Comparison of ENCODE assay signal across 30 cellular contexts in genomic region chr15:99291643-99292042, GRCh38.
"Had no signal": no experiment of that assay in that cellular context is flagged by ENCODE, and none has a peak within 500 bp of the region (broad histone marks: within the 10 kb centered on the region; RNA-seq: fewer than 3 reads in every experiment).

No MANE protein-coding gene starts in this region.

- H3K36me3 ChIP-seq: neutrophil, pancreas, uterus had no signal

- H3K9me3 ChIP-seq: neutrophil, pancreas, psoas muscle, suprapubic skin, testis, tibial artery, transverse colon, upper lobe of right lung, uterus had no signal

- H3K27me3 Mint-ChIP-seq: naive thymus-derived CD8-positive, alpha-beta T cell; natural killer cell treated with Interleukin-12 subunit alpha and Interleukin-12 subunit beta and Interleukin-15 and Interleukin-18, amount 100 ng/mL, for 72 hours; stimulated activated memory B cell treated with anti-CD40 and anti-IgM and Interleukin-4, amounts not matched to agents 10 μg/mL and 1 μg/mL and 100 μg/mL, for 72 hours; stimulated activated naive CD8-positive, alpha-beta T cell treated with anti-CD3 and anti-CD28 coated beads, Interleukin-15, amount 100 ng/mL, for 72 hours; type B pancreatic cell had no signal

- H3K4me3 ChIP-seq: pancreas, psoas muscle, skin epidermis, smooth muscle cell, spleen, suprapubic skin, testis, tibial artery, transverse colon, upper lobe of right lung, uterus had no signal

- H3K27ac ChIP-seq: neutrophil, pancreas, psoas muscle, skin epidermis, spleen, suprapubic skin, testis, tibial artery, transverse colon, upper lobe of right lung, uterus had no signal

- FAIRE-seq: pancreas had no signal

- H3K4me1 Mint-ChIP-seq: nephron progenitor cell, neural crest cell had no signal

- H3K4me2 ChIP-seq: smooth muscle cell had no signal

- H3K27ac Mint-ChIP-seq: natural killer cell treated with Interleukin-12 subunit alpha and Interleukin-12 subunit beta and Interleukin-15 and Interleukin-18, amount 100 ng/mL, for 72 hours; nephron progenitor cell; stimulated activated memory B cell treated with anti-CD40 and anti-IgM and Interleukin-4, amounts not matched to agents 10 μg/mL and 1 μg/mL and 100 μg/mL, for 72 hours; stimulated activated naive CD8-positive, alpha-beta T cell treated with anti-CD3 and anti-CD28 coated beads, Interleukin-15, amount 100 ng/mL, for 72 hours; type B pancreatic cell had no signal

- DNase-seq: naive thymus-derived CD8-positive, alpha-beta T cell; nephron progenitor cell; nucleus accumbens; pancreas; psoas muscle; right cardiac atrium; spleen; stimulated activated CD4-positive, alpha-beta T cell treated with anti-CD3 and anti-CD28 coated beads, Interleukin-12 subunit alpha, Interleukin-12 subunit beta, amount 100 ng/mL, for 4 hours; stimulated activated CD4-positive, alpha-beta T cell treated with anti-CD3 and anti-CD28 coated beads, Interleukin-1b, Interleukin-23, amount 100 ng/mL, for 48 hours; stimulated activated CD4-positive, alpha-beta T cell treated with anti-CD3 and anti-CD28 coated beads, Interleukin-4, amount 100 ng/mL, for 1 hour; stimulated activated CD4-positive, alpha-beta T cell treated with anti-CD3 and anti-CD28 coated beads, Interleukin-4, amount 100 ng/mL, for 4 hours; stimulated activated CD8-positive, alpha-beta memory T cell treated with anti-CD3 and anti-CD28 coated beads, Interleukin-4, amount 100 ng/mL, for 48 hours; stimulated activated naive CD4-positive, alpha-beta T cell; stimulated activated naive CD8-positive, alpha-beta T cell treated with anti-CD3 and anti-CD28 coated beads, Interleukin-15, amount 100 ng/mL, for 72 hours; stimulated activated naive CD8-positive, alpha-beta T cell treated with anti-CD3 and anti-CD28 coated beads, Interleukin-15, Interleukin-2, amounts not matched to agents 100 U/mL and 50 U/mL, for 24 hours; substantia nigra; testis; tibial artery; transverse colon; upper lobe of right lung; uterus had no signal

- H3K4me3 Mint-ChIP-seq: naive thymus-derived CD8-positive, alpha-beta T cell; natural killer cell treated with Interleukin-12 subunit alpha and Interleukin-12 subunit beta and Interleukin-15 and Interleukin-18, amount 100 ng/mL, for 72 hours; nephron progenitor cell; neural crest cell; stimulated activated memory B cell treated with anti-CD40 and anti-IgM and Interleukin-4, amounts not matched to agents 10 μg/mL and 1 μg/mL and 100 μg/mL, for 72 hours; stimulated activated naive CD8-positive, alpha-beta T cell treated with anti-CD3 and anti-CD28 coated beads, Interleukin-15, amount 100 ng/mL, for 72 hours; type B pancreatic cell had no signal

- ATAC-seq: naive thymus-derived CD8-positive, alpha-beta T cell; natural killer cell treated with Interleukin-12 subunit alpha and Interleukin-12 subunit beta and Interleukin-15 and Interleukin-18, amount 100 ng/mL, for 72 hours; pancreas; psoas muscle; right cardiac atrium; sciatic nerve; stimulated activated memory B cell treated with anti-CD40 and anti-IgM and Interleukin-4, amounts not matched to agents 10 μg/mL and 1 μg/mL and 100 μg/mL, for 72 hours; stimulated activated naive CD8-positive, alpha-beta T cell treated with anti-CD3 and anti-CD28 coated beads, Interleukin-15, amount 100 ng/mL, for 72 hours; stimulated activated naive CD8-positive, alpha-beta T cell treated with anti-CD3 and anti-CD28 coated beads, Interleukin-15, Interleukin-2, amounts not matched to agents 100 U/mL and 50 U/mL, for 24 hours; upper lobe of right lung had no signal

- H3K9me3 Mint-ChIP-seq: natural killer cell treated with Interleukin-12 subunit alpha and Interleukin-12 subunit beta and Interleukin-15 and Interleukin-18, amount 100 ng/mL, for 72 hours; stimulated activated memory B cell treated with anti-CD40 and anti-IgM and Interleukin-4, amounts not matched to agents 10 μg/mL and 1 μg/mL and 100 μg/mL, for 72 hours; type B pancreatic cell had no signal

- H3K4me1 ChIP-seq: pancreas, spleen, suprapubic skin, testis, transverse colon, upper lobe of right lung had no signal

- H3K27me3 ChIP-seq: neutrophil, pancreas, spleen, suprapubic skin, testis, tibial artery, transverse colon, upper lobe of right lung, uterus had no signal
